ENCODE assay signal across 8 cellular contexts in the genomic region with DNA sequence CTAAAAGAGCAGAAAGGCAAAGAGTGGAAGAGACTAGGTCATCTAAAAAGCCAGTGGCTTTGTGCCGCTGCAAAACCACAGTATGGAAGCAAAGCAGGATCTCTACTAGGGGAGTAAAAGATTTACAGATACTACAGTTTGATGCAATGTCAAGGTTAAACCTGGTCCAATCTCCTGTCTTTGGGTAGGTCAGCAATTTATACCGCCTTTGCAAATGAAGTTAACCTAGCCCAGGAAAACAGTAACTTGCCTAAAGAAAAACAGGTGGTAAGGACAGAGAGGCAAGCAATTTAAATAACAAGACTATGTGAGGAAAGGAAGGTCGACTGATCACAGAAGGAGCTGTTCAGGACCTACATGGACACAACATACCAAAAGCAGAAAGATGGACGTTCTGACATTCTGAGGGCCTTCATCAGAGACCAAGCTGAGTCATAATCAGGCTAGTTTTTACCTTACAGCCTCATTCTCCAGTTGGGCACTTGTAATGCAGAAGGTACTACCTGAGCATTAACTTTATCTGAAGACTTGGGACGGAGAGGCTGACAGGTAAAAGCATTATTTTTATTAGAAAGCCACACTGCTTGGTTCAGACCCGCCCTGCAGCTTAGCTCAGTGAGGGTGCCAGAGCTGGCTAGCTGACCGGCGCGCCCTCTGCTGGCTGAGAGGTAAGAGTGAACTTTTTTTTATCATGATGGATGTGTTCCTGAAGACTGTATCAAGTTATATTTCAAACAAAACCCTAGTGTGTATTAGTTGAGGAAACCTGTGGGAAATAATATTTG. TPM values are rescaled to one million over a fixed set of nuclear protein-coding genes. Genes with fewer than 3 reads are reported as not detected.
A peak's percentile ranks its signal among the peaks of the same experiment; 100 is the strongest.
DNase-seq lines count a peak whose midpoint lies in the region; ATAC-seq and TF ChIP-seq lines count a peak whose summit lies in the region.

No MANE protein-coding gene starts in this region.

- peak overlapping the region; percentile 26 to 87 (median 52) for H3K27ac Mint-ChIP-seq in CD4-positive, CD25-positive, alpha-beta regulatory T cell
- peak overlapping the region; percentile 10 for H3K27ac Mint-ChIP-seq in endothelial cell (ENCODE audit: unreplicated experiment)

- H3K27me3 ChIP-seq in CD4-positive, CD25-positive, alpha-beta regulatory T cell (ENCODE audit: control insufficient read depth, insufficient read depth, low read length) = no peaks in the 10 kb centered on the region

- peak; percentile 91 for TF ChIP-seq CTCF in endothelial cell (IDR thresholded peaks at IDR 0.05; ENCODE audit: unreplicated experiment)

- H3K4me1 ChIP-seq in CD4-positive, CD25-positive, alpha-beta regulatory T cell (ENCODE audit: control insufficient read depth, insufficient read depth, low read length, poor library complexity, severe bottlenecking) = peaks cover 4% of the 10 kb centered on the region

- peak; percentile 59 to 91 (median 81) for DNase-seq in CD4-positive, CD25-positive, alpha-beta regulatory T cell
- DNase-seq in HPDE6-E6E7 (ENCODE audit: extremely low spot score) = peak; percentile 69
- DNase-seq in NOMO-1 treated with DMSO at 0.1 percent for 48 hours (lab: John Stamatoyannopoulos, UW; ENCODE audit: unreplicated experiment) = peak; percentile 52
- DNase-seq in activated CD8-positive, alpha-beta memory T cell treated with anti-CD3 and anti-CD28 coated beads, Interleukin-2, amount 50 U/mL, for 24 hours (ENCODE audit: extremely low read depth) = peak; percentile 62
- peak; percentile 83 for DNase-seq in endothelial cell (ENCODE audit: low spot score)
- peak; percentile 45 for DNase-seq in middle frontal gyrus (ENCODE audit: extremely low spot score, low spot score)
- peak; percentile 61 to 73 for DNase-seq in stimulated activated CD8-positive, alpha-beta memory T cell treated with anti-CD3 and anti-CD28 coated beads, Interleukin-4, amount 100 ng/mL, for 1 hour (ENCODE audit: low read depth in 2 of 2, low spot score in 1 of 2)

- no peaks in the 10 kb centered on the region for H3K9me3 Mint-ChIP-seq in CD4-positive, CD25-positive, alpha-beta regulatory T cell
- no peaks in the 10 kb centered on the region for H3K9me3 Mint-ChIP-seq in endothelial cell (ENCODE audit: unreplicated experiment)

- peak; percentile 87 to 90 for ATAC-seq in CD4-positive, CD25-positive, alpha-beta regulatory T cell (ENCODE audit: low read depth in 2 of 2)
- peak; percentile 68 for ATAC-seq in GM19397 (IDR thresholded peaks at IDR 0.05; ENCODE audit: unreplicated experiment)

- H3K4me1 Mint-ChIP-seq in CD4-positive, CD25-positive, alpha-beta regulatory T cell = peaks cover 19 to 23% (median 20%) of the 10 kb centered on the region in 4 donors
- H3K4me1 Mint-ChIP-seq in endothelial cell (ENCODE audit: unreplicated experiment) = peaks cover 6% of the 10 kb centered on the region

- peak overlapping the region; percentile 58 to 82 (median 65) for H3K4me3 Mint-ChIP-seq in CD4-positive, CD25-positive, alpha-beta regulatory T cell
- H3K4me3 Mint-ChIP-seq in endothelial cell (ENCODE audit: unreplicated experiment) = peak overlapping the region; percentile 70

- H3K4me3 ChIP-seq in CD4-positive, CD25-positive, alpha-beta regulatory T cell (ENCODE audit: low read depth, low read length) = no peak overlapping the region

- no peaks in the 10 kb centered on the region for H3K36me3 ChIP-seq in CD4-positive, CD25-positive, alpha-beta regulatory T cell (ENCODE audit: control insufficient read depth, insufficient read depth, low read length)

- H3K27ac ChIP-seq in CD4-positive, CD25-positive, alpha-beta regulatory T cell (ENCODE audit: insufficient read depth, low read length, poor library complexity, severe bottlenecking) = no peak overlapping the region

- no peaks in the 10 kb centered on the region for H3K9me3 ChIP-seq in CD4-positive, CD25-positive, alpha-beta regulatory T cell (ENCODE audit: control insufficient read depth in 2 of 2, low read length in 2 of 2)

- no peaks in the 10 kb centered on the region for H3K36me3 Mint-ChIP-seq in CD4-positive, CD25-positive, alpha-beta regulatory T cell
- no peaks in the 10 kb centered on the region for H3K36me3 Mint-ChIP-seq in endothelial cell (ENCODE audit: low read depth, unreplicated experiment)

- H3K27me3 Mint-ChIP-seq in CD4-positive, CD25-positive, alpha-beta regulatory T cell = peaks cover 4% of the 10 kb centered on the region
- no peaks in the 10 kb centered on the region for H3K27me3 Mint-ChIP-seq in endothelial cell (ENCODE audit: unreplicated experiment)

RNA-seq across cellular contexts. Expression of gene CDKL4, which starts 15.9 kb away (rescaled TPM):
- 0.74 TPM for total RNA-seq in CD4-positive, CD25-positive, alpha-beta regulatory T cell
- 1 to 10 TPM in 1 of 4 donors, under 1 TPM in 3; 0.25 to 1.6 (median 0.42) TPM for polyA plus RNA-seq in CD4-positive, CD25-positive, alpha-beta regulatory T cell
- 0.92 TPM for total RNA-seq in endothelial cell (ENCODE audit: unreplicated experiment)
